ENCODE assay signal across 8 cellular contexts in genomic region chr17:3754458-3755334, GRCh38. TPM values are rescaled to one million over a fixed set of nuclear protein-coding genes. Genes with fewer than 3 reads are reported as not detected.
A peak's percentile ranks its signal among the peaks of the same experiment; 100 is the strongest.
DNase-seq lines count a peak whose midpoint lies in the region; ATAC-seq, FAIRE-seq and TF ChIP-seq lines count a peak whose summit lies in the region.

No MANE protein-coding gene starts in this region.

- H2BK15ac ChIP-seq in IMR-90 (ENCODE audit: low read depth, low read length): no peak overlapping the region

- H3K9me3 ChIP-seq in A549 (peaks cover 7% of the 10 kb centered on the region; the same call in 2 of the 3 replicates), IMR-90 (ENCODE audit: control insufficient read depth, insufficient read depth, low read length) (peaks cover 5% of the 10 kb centered on the region), duodenal mucosa (ENCODE audit: control insufficient read depth in 1 of 2, low read length in 2 of 2) (no peaks in the 10 kb centered on the region), testis (no peaks in the 10 kb centered on the region)

- no peak overlapping the region for H3K4ac ChIP-seq in IMR-90 (ENCODE audit: low read depth, low read length)

- peaks cover 46% of the 10 kb centered on the region for H3K27me3 ChIP-seq in IMR-90 (ENCODE audit: control insufficient read depth, insufficient read depth, low read length)
- no peaks in the 10 kb centered on the region for H3K27me3 ChIP-seq in duodenal mucosa (ENCODE audit: control insufficient read depth in 1 of 2, insufficient read depth in 2 of 2, low read length in 2 of 2)
- H3K27me3 ChIP-seq in testis: no peaks in the 10 kb centered on the region

- no peak overlapping the region for H4K8ac ChIP-seq in IMR-90 (ENCODE audit: low read depth in 2 of 2, low read length in 2 of 2)

- H3K4me2 ChIP-seq in A549 (peak overlapping the region; percentile 63), IMR-90 (ENCODE audit: low read depth, low read length) (no peak overlapping the region)

- TF ChIP-seq POLR2A in A549 (IDR thresholded peaks at IDR 0.05; ENCODE audit: low read length) (no peak), IMR-90 (IDR thresholded peaks at IDR 0.05; ENCODE audit: low read depth, low read length) (no peak), testis (IDR thresholded peaks at IDR 0.05) (no peak)

- DNase-seq in A549 (ENCODE audit: low read depth in 1 of 2, low spot score in 1 of 2): peak in 1 of 2 experiments; percentile 58
- no peak for DNase-seq in IMR-90
- DNase-seq in activated CD4-positive, CD25-positive, alpha-beta regulatory T cell treated with anti-CD3 and anti-CD28 coated beads, Interleukin-2, amount 50 U/mL, for 16 hours (ENCODE audit: low read depth, low spot score): peak; percentile 52
- peak; percentile 32 for DNase-seq in myocyte (ENCODE audit: low read depth)
- peak; percentile 82 for DNase-seq in testis

- TF ChIP-seq RAD21 in A549 (conservative IDR thresholded peaks at IDR 0.05 in 1 of 2, IDR thresholded peaks at IDR 0.05 in 1 of 2) (no peak), IMR-90 (IDR thresholded peaks at IDR 0.05; ENCODE audit: low read length) (no peak)

- CTCF ChIA-PET in A549 (lab: Yijun Ruan, JAX): interaction anchor here (1.2 to 10.1 kb wide), 4 partner anchors 8 to 73 kb away, joined by 3 to 176 read pairs (median 12); no protein-coding TSS in a partner anchor
- CTCF ChIA-PET in IMR-90 (lab: Yijun Ruan, JAX): no interaction called here

- H3K36me3 ChIP-seq in IMR-90 (ENCODE audit: control insufficient read depth, insufficient read depth, low read length) (no peaks in the 10 kb centered on the region), duodenal mucosa (ENCODE audit: control insufficient read depth in 1 of 2, insufficient read depth in 2 of 2, low read length in 2 of 2) (no peaks in the 10 kb centered on the region), testis (ENCODE audit: low read depth, missing control alignments) (no peaks in the 10 kb centered on the region)

- H2AK9ac ChIP-seq in IMR-90 (replicated peaks; ENCODE audit: low read depth, low read length, poor library complexity): no peak overlapping the region

- no peak overlapping the region for H2BK120ac ChIP-seq in IMR-90 (ENCODE audit: low read depth, low read length)

- H2BK5ac ChIP-seq in IMR-90 (ENCODE audit: low read depth, low read length, poor library complexity, severe bottlenecking): no peak overlapping the region

- no peak overlapping the region for H2AK5ac ChIP-seq in IMR-90 (ENCODE audit: low read depth, low read length)

- no peak overlapping the region for H3K23ac ChIP-seq in IMR-90 (ENCODE audit: low read depth, low read length)

- H3K9ac ChIP-seq in IMR-90 (ENCODE audit: low read depth, low read length): no peak overlapping the region
- peak overlapping the region; percentile 52 to 70 for H3K9ac ChIP-seq in duodenal mucosa (ENCODE audit: low read depth in 1 of 2, low read length in 2 of 2)

- intact Hi-C loops in IMR-90 (cut with micrococcal nuclease) (no loop called here), testis (cut with DNase I; ENCODE audit: low total_unique reads) (no loop called here)

- no peaks in the 10 kb centered on the region for H3K79me1 ChIP-seq in IMR-90 (ENCODE audit: low read depth in 1 of 2, low read length in 2 of 2)

- no peak overlapping the region for H2AFZ ChIP-seq in IMR-90 (replicated peaks; ENCODE audit: low read length, poor library complexity)

- H2BK20ac ChIP-seq in IMR-90 (ENCODE audit: low read depth, low read length): no peak overlapping the region

- peak overlapping the region; percentile 36 for H3K4me3 ChIP-seq in A549
- H3K4me3 ChIP-seq in IMR-90 (ENCODE audit: insufficient read depth, low read depth, low read length): no peak overlapping the region
- H3K4me3 ChIP-seq in duodenal mucosa (ENCODE audit: low read depth in 1 of 2, low read length in 2 of 2): peak overlapping the region; percentile 65 to 68
- H3K4me3 ChIP-seq in testis: peak overlapping the region; percentile 24 to 54

- in situ Hi-C loops in IMR-90 (cut with MboI; ENCODE audit: low sequenced_read_pairs): no loop called here

- H3K9me1 ChIP-seq in IMR-90 (ENCODE audit: insufficient read depth, low read length): no peaks in the 10 kb centered on the region

- no peaks in the 10 kb centered on the region for H4K20me1 ChIP-seq in IMR-90 (ENCODE audit: insufficient read depth, low read length)

- dilution Hi-C loops in IMR-90 (cut with HindIII; ENCODE audit: low sequenced_read_pairs, unreplicated experiment): no loop called here

- no peak for FAIRE-seq in A549 (lab: Jason Lieb, UNC)

- no peak for TF ChIP-seq EP300 in A549 (IDR thresholded peaks at IDR 0.05)

- TF ChIP-seq CTCF in A549 (IDR thresholded peaks at IDR 0.05) (no peak), IMR-90 (conservative IDR thresholded peaks at IDR 0.05; ENCODE audit: low read depth, low read length) (no peak), testis (IDR thresholded peaks at IDR 0.05) (no peak)

- H3K14ac ChIP-seq in IMR-90 (replicated peaks; ENCODE audit: low read depth, low read length): no peak overlapping the region

- no peak overlapping the region for H3K56ac ChIP-seq in IMR-90 (ENCODE audit: extremely low read depth, insufficient read depth, low read length)

- ATAC-seq in A549 (peak; percentile 54 to 75), IMR-90 (ENCODE audit: low read depth) (no peak), GM21737 (IDR thresholded peaks at IDR 0.05; ENCODE audit: unreplicated experiment) (no peak), HG03378 (IDR thresholded peaks at IDR 0.05; ENCODE audit: unreplicated experiment) (no peak)

- H4K5ac ChIP-seq in IMR-90 (ENCODE audit: low read depth, low read length): no peak overlapping the region

- POLR2A ChIA-PET in A549 (lab: Yijun Ruan, JAX): no interaction called here
- POLR2A ChIA-PET in IMR-90 (lab: Charles Lee; ENCODE audit: unreplicated experiment): no interaction called here

- BruUV-seq in IMR-90 (replicated peaks; lab: Mats Ljungman, UMichigan): no TSS peak

- no peak overlapping the region for H3K18ac ChIP-seq in IMR-90 (ENCODE audit: low read depth, low read length)

- H3K27ac ChIP-seq in A549 (peak overlapping the region in 1 of 2 experiments; percentile 45; a peak in 2 of 6 replicates), IMR-90 (ENCODE audit: insufficient read depth, low read length) (no peak overlapping the region), duodenal mucosa (ENCODE audit: low read depth, low read length) (peak overlapping the region; percentile 42), testis (peak overlapping the region in 1 of 2 donors; percentile 50)

- no peak overlapping the region for H4K91ac ChIP-seq in IMR-90 (ENCODE audit: insufficient read depth, low read depth, low read length)

- peaks cover 9% of the 10 kb centered on the region; the same call in 1 of the 3 replicates for H3K4me1 ChIP-seq in A549
- no peaks in the 10 kb centered on the region for H3K4me1 ChIP-seq in IMR-90 (ENCODE audit: control insufficient read depth, insufficient read depth, low read length)
- peaks cover 0 to 7% of the 10 kb centered on the region in 2 donors for H3K4me1 ChIP-seq in duodenal mucosa (ENCODE audit: control insufficient read depth in 1 of 2, insufficient read depth in 2 of 2, low read length in 2 of 2)
- peaks cover 5% of the 10 kb centered on the region for H3K4me1 ChIP-seq in testis

- 30% methylated on average over 24 of the region's 56 CpGs for WGBS in A549 (ENCODE audit: missing lambda C conversion rate)
- WGBS in IMR-90 (ENCODE audit: extremely low coverage in 2 of 2, insufficient read length in 1 of 2), 2 experiments: 31% methylated on average over 12 of the region's 56 CpGs; no CpG with 5 or more reads in 1 of the 2 experiments
- WGBS in testis, 2 donors: 8 to 10% methylated on average over 10 to 55 of the region's 56 CpGs

RNA-seq across cellular contexts. Expression of gene HASPIN, which starts 31.0 kb away (rescaled TPM):
- polyA plus RNA-seq in A549 (2011; rRNA removed) (8.7 and 10.0 TPM in 2 replicates), A549 (2017; fragmentation: RNase III; extraction: RNeasy Plus Mini Kit Qiagen cat#74134 plus additional on column Dnase treatment) (10.9 to 12.0 TPM (median 11.5 TPM) in 3 replicates), IMR-90 (2012; rRNA removed) (1.9 and 2.2 TPM in 2 replicates), testis (ENCODE audit: insufficient read depth, low read depth, low replicate concordance) (20.5 TPM)
- 6.6 and 9.3 TPM in 2 replicates for polyA plus RNA-seq in A549 (2012; cell fraction: cytosol; rRNA removed)
- polyA plus RNA-seq in A549 (2012; cell fraction: nucleus; rRNA removed): 5.5 and 7.5 TPM in 2 replicates
- polyA minus RNA-seq in A549 (2011; rRNA and poly(A)+ RNA removed): 11.9 and 13.5 TPM in 2 replicates
- total RNA-seq in IMR-90 (2012; rRNA removed) (3.9 and 4.3 TPM in 2 replicates), myocyte (0.78 and 1.6 TPM in 2 replicates), testis (10 to 100 TPM; 14.9 to 16.7 TPM)
- polyA plus RNA-seq in IMR-90 (2012; cell fraction: cytosol; rRNA removed): 0.88 and 1.1 TPM in 2 replicates
- 0.55 and 0.58 TPM in 2 replicates for polyA plus RNA-seq in IMR-90 (2012; cell fraction: nucleus; rRNA removed; ENCODE audit: low replicate concordance)
- 0.32 TPM for polyA plus RNA-seq in myocyte (2012)

RNA-seq across cellular contexts. Expression of gene ITGAE, which starts 46.3 kb away (rescaled TPM):
- 154 and 165 TPM in 2 replicates for polyA plus RNA-seq in A549 (2011; rRNA removed)
- 89.1 and 107 TPM in 2 replicates for polyA plus RNA-seq in A549 (2012; cell fraction: cytosol; rRNA removed)
- polyA plus RNA-seq in A549 (2012; cell fraction: nucleus; rRNA removed): 30.4 and 35.7 TPM in 2 replicates
- 151 to 158 TPM (median 156 TPM) in 3 replicates for polyA plus RNA-seq in A549 (2017; fragmentation: RNase III; extraction: RNeasy Plus Mini Kit Qiagen cat#74134 plus additional on column Dnase treatment)
- 13.0 and 13.7 TPM in 2 replicates for polyA minus RNA-seq in A549 (2011; rRNA and poly(A)+ RNA removed)
- total RNA-seq in IMR-90 (2012; rRNA removed): 47.8 and 54.1 TPM in 2 replicates
- polyA plus RNA-seq in IMR-90 (2012; rRNA removed): 57.8 and 60.8 TPM in 2 replicates
- 57.4 and 63.7 TPM in 2 replicates for polyA plus RNA-seq in IMR-90 (2012; cell fraction: cytosol; rRNA removed)
- polyA plus RNA-seq in IMR-90 (2012; cell fraction: nucleus; rRNA removed; ENCODE audit: low replicate concordance): 15.2 and 56.8 TPM in 2 replicates
- total RNA-seq in myocyte: 23.1 and 26.4 TPM in 2 replicates
- polyA plus RNA-seq in myocyte (2012): 66.3 TPM
- total RNA-seq in testis: 10 to 100 TPM; 13.1 to 16.1 TPM
- 46.7 TPM for polyA plus RNA-seq in testis (ENCODE audit: insufficient read depth, low read depth, low replicate concordance)

RNA-seq across cellular contexts. Expression of gene P2RX5, which starts 58.7 kb away (rescaled TPM):
- polyA plus RNA-seq in A549 (2011; rRNA removed) (7.8 and 12.2 TPM in 2 replicates), A549 (2017; fragmentation: RNase III; extraction: RNeasy Plus Mini Kit Qiagen cat#74134 plus additional on column Dnase treatment) (10.6 to 13.3 TPM (median 11.8 TPM) in 3 replicates), IMR-90 (2012; rRNA removed) (3.5 and 3.7 TPM in 2 replicates), testis (ENCODE audit: insufficient read depth, low read depth, low replicate concordance) (3.7 TPM)
- 14.5 and 17.4 TPM in 2 replicates for polyA plus RNA-seq in A549 (2012; cell fraction: cytosol; rRNA removed)
- polyA plus RNA-seq in A549 (2012; cell fraction: nucleus; rRNA removed): 30.8 and 32.3 TPM in 2 replicates
- polyA minus RNA-seq in A549 (2011; rRNA and poly(A)+ RNA removed): 10.5 and 12.9 TPM in 2 replicates
- total RNA-seq in IMR-90 (2012; rRNA removed) (1.7 and 1.8 TPM in 2 replicates), myocyte (42.7 and 63.4 TPM in 2 replicates), testis (1 to 10 TPM; 2.0 to 3.0 TPM)
- 2.1 and 4.3 TPM in 2 replicates for polyA plus RNA-seq in IMR-90 (2012; cell fraction: cytosol; rRNA removed)
- polyA plus RNA-seq in IMR-90 (2012; cell fraction: nucleus; rRNA removed; ENCODE audit: low replicate concordance): 4.0 and 4.2 TPM in 2 replicates
- 31.1 TPM for polyA plus RNA-seq in myocyte (2012)

Comparison
In these comparisons a context has a peak if more than half of its experiments do, and no peak if none do; other contexts are left out.
1. ATAC-seq: peak in A549 (2 of 2); none in IMR-90 (single experiment), GM21737 (single experiment) and HG03378 (single experiment).
2. RNA of gene P2RX5, which starts 58.7 kb away (total RNA-seq): 42.7 to 63.4 TPM in myocyte; 2.0 to 3.0 TPM in testis and 1.7 to 1.8 TPM in IMR-90; every median in the first group is over 10 times any median in the second.